26 cellular contexts compared by ENCODE assay signal in genomic region chrX:10932842-10933440, GRCh38.
DNase-seq lines count a peak whose midpoint lies in the region; TF ChIP-seq lines count a peak whose summit lies in the region.
"Had no signal": no experiment of that assay in that cellular context is flagged by ENCODE, and none has a peak within 500 bp of the region (broad histone marks: within the 10 kb centered on the region; RNA-seq: fewer than 3 reads in every experiment).

No MANE protein-coding gene starts in this region.

- no peak overlapping the region for H3K4me3 ChIP-seq in brain microvascular endothelial cell (ENCODE audit: low read depth, low read length)
- H3K4me3 ChIP-seq in mesenchymal stem cell (ENCODE audit: insufficient read depth in 1 of 2, low read depth in 1 of 2, low read length in 2 of 2): no peak overlapping the region
- H3K4me3 ChIP-seq in osteoblast (ENCODE audit: insufficient read depth, low read length): no peak overlapping the region
- H3K4me3 ChIP-seq: BLaER1 treated with 17β-estradiol and CSF1 and Interleukin-3, amounts not matched to agents 10 nM and 100 nM; esophagus squamous epithelium; gastroesophageal sphincter; hepatocyte; lower lobe of right lung; transverse colon had no signal

- no peak overlapping the region for H2AK5ac ChIP-seq in mesenchymal stem cell (ENCODE audit: low read length, severe bottlenecking)

- no peaks in the 10 kb centered on the region for H3K9me3 ChIP-seq in mesenchymal stem cell (ENCODE audit: control insufficient read depth, low read length)
- no peaks in the 10 kb centered on the region for H3K9me3 ChIP-seq in osteoblast (ENCODE audit: low read depth, low read length)
- H3K9me3 ChIP-seq: esophagus squamous epithelium, gastroesophageal sphincter, lower lobe of right lung, transverse colon had no signal

- TF ChIP-seq CTCF in brain microvascular endothelial cell (IDR thresholded peaks at IDR 0.05; ENCODE audit: low read depth, low read length, missing control alignments): no peak
- no peak for TF ChIP-seq CTCF in osteoblast (IDR thresholded peaks at IDR 0.05; ENCODE audit: extremely low read depth, low read depth, low read length)

- no peak overlapping the region for H4K8ac ChIP-seq in mesenchymal stem cell (ENCODE audit: low read length)

- in situ Hi-C loops in brain microvascular endothelial cell (cut with HindIII; ENCODE audit: low pct_ligation_motif_present, low sequenced_read_pairs): no loop called here

- H3K4ac ChIP-seq in mesenchymal stem cell (ENCODE audit: low read depth in 1 of 2, low read length in 2 of 2): no peak overlapping the region

- no peaks in the 10 kb centered on the region for H4K20me1 ChIP-seq in osteoblast (ENCODE audit: insufficient read depth, low read length)

- H3K27me3 ChIP-seq in brain microvascular endothelial cell (replicated peaks) (no peaks in the 10 kb centered on the region), mesenchymal stem cell (ENCODE audit: control insufficient read depth in 1 of 2, insufficient read depth in 1 of 2, low read length in 2 of 2) (no peaks in the 10 kb centered on the region), osteoblast (ENCODE audit: insufficient read depth, low read length) (no peaks in the 10 kb centered on the region)
- H3K27me3 ChIP-seq: esophagus squamous epithelium, gastroesophageal sphincter, hepatocyte, transverse colon had no signal

- H4K91ac ChIP-seq in mesenchymal stem cell (ENCODE audit: low read length): no peak overlapping the region

- H2BK12ac ChIP-seq in mesenchymal stem cell (ENCODE audit: low read length in 2 of 2): no peak overlapping the region

- H3K4me1 ChIP-seq in mesenchymal stem cell (ENCODE audit: control insufficient read depth, insufficient read depth, low read depth, low read length) (no peaks in the 10 kb centered on the region), osteoblast (ENCODE audit: insufficient read depth, low read length) (peaks cover 4% of the 10 kb centered on the region)
- H3K4me1 ChIP-seq: esophagus squamous epithelium, gastroesophageal sphincter, lower lobe of right lung, transverse colon had no signal

- no peak overlapping the region for H2AFZ ChIP-seq in mesenchymal stem cell (ENCODE audit: low read depth, low read length)
- no peak overlapping the region for H2AFZ ChIP-seq in osteoblast (ENCODE audit: low read length)
- H2AFZ ChIP-seq: hepatocyte had no signal

- DNase-seq in HCEC 1CT (peak; percentile 41), NCI-H2081 treated with DMSO at 0.1 percent for 48 hours (lab: John Stamatoyannopoulos, UW) (peak; percentile 8), brain microvascular endothelial cell (peak; percentile 16), mesenchymal stem cell (peak; percentile 13), osteoblast (ENCODE audit: insufficient read length, low spot score, missing footprints) (no peak), SIG-M5 treated with dmso at 0.1 percent for 504 hours (lab: John Stamatoyannopoulos, UW; ENCODE audit: unreplicated experiment) (no peak), NAMALWA (ENCODE audit: low spot score) (no peak)
- DNase-seq: activated CD4-positive, CD25-positive, alpha-beta regulatory T cell; activated gamma-delta T cell treated with Interleukin-2 at 50 U/mL for 16 hours; activated T-cell treated with anti-CD3 and anti-CD28 coated beads, Interleukin-2, amount 50 U/mL, for 48 hours; COR-L47; endodermal cell; esophagus squamous epithelium; lower lobe of right lung; natural killer cell; NCI-H1105; NCI-H345; NCI-H82; occipital lobe; SIG-M5; stimulated activated CD4-positive, alpha-beta T cell treated with anti-CD3 and anti-CD28 coated beads, Interleukin-4, amount 100 ng/mL, for 24 hours; T-helper 1 cell; transverse colon had no signal

- H2BK120ac ChIP-seq in mesenchymal stem cell (ENCODE audit: low read depth, low read length): no peak overlapping the region

- H3K18ac ChIP-seq in mesenchymal stem cell (ENCODE audit: low read depth in 1 of 2, low read length in 2 of 2): no peak overlapping the region

- no peak overlapping the region for H3K9ac ChIP-seq in mesenchymal stem cell (ENCODE audit: low read length)
- H3K9ac ChIP-seq: BLaER1 treated with 17β-estradiol and CSF1 and Interleukin-3, amounts not matched to agents 10 nM and 100 nM had no signal

- no peaks in the 10 kb centered on the region for H3K79me2 ChIP-seq in osteoblast (ENCODE audit: insufficient read depth, low read length)
- H3K79me2 ChIP-seq: hepatocyte had no signal

- H3K79me1 ChIP-seq in mesenchymal stem cell (replicated peaks; ENCODE audit: low read length, poor library complexity, severe bottlenecking): no peaks in the 10 kb centered on the region

- no peak overlapping the region for H3K14ac ChIP-seq in mesenchymal stem cell (ENCODE audit: low read length in 2 of 2)

- 89% methylated on average over 1 of the region's 2 CpGs for WGBS in mesenchymal stem cell

- H3K4me2 ChIP-seq in mesenchymal stem cell (ENCODE audit: low read length, poor library complexity, severe bottlenecking): no peak overlapping the region
- H3K4me2 ChIP-seq in osteoblast (ENCODE audit: insufficient read depth, low read length): no peak overlapping the region
- H3K4me2 ChIP-seq: hepatocyte had no signal

- no peak overlapping the region for H3K23ac ChIP-seq in mesenchymal stem cell (ENCODE audit: low read length in 2 of 2)

- no peaks in the 10 kb centered on the region for H3K36me3 ChIP-seq in brain microvascular endothelial cell (replicated peaks)
- no peaks in the 10 kb centered on the region for H3K36me3 ChIP-seq in mesenchymal stem cell (ENCODE audit: control insufficient read depth in 1 of 2, insufficient read depth in 2 of 2, low read depth in 1 of 2, low read length in 2 of 2)
- no peaks in the 10 kb centered on the region for H3K36me3 ChIP-seq in osteoblast (ENCODE audit: insufficient read depth, low read length)
- H3K36me3 ChIP-seq: BLaER1 treated with 17β-estradiol and CSF1 and Interleukin-3, amounts not matched to agents 10 nM and 100 nM; esophagus squamous epithelium; gastroesophageal sphincter; lower lobe of right lung; transverse colon had no signal

- no peak overlapping the region for H3K27ac ChIP-seq in brain microvascular endothelial cell
- no peak overlapping the region for H3K27ac ChIP-seq in mesenchymal stem cell (ENCODE audit: low read length, poor library complexity, severe bottlenecking)
- no peak overlapping the region for H3K27ac ChIP-seq in osteoblast (ENCODE audit: low read depth, low read length)
- H3K27ac ChIP-seq: BLaER1 treated with 17β-estradiol and CSF1 and Interleukin-3, amounts not matched to agents 10 nM and 100 nM; esophagus squamous epithelium; gastroesophageal sphincter; hepatocyte; lower lobe of right lung; transverse colon had no signal

- H2BK15ac ChIP-seq in mesenchymal stem cell (ENCODE audit: low read depth, poor library complexity, severe bottlenecking): no peak overlapping the region

- no peak overlapping the region for H2BK5ac ChIP-seq in mesenchymal stem cell (ENCODE audit: low read depth, low read length, poor library complexity, severe bottlenecking)

Comparison
In these comparisons a context has a peak if more than half of its experiments do, and no peak if none do; other contexts are left out.
1. DNase-seq: peak in HCEC 1CT (single experiment), NCI-H2081 treated with DMSO at 0.1 percent for 48 hours (single experiment), brain microvascular endothelial cell (single experiment) and mesenchymal stem cell (single experiment); none in osteoblast (single experiment), SIG-M5 treated with dmso at 0.1 percent for 504 hours (single experiment) and NAMALWA (single experiment).